In the genomic region with DNA sequence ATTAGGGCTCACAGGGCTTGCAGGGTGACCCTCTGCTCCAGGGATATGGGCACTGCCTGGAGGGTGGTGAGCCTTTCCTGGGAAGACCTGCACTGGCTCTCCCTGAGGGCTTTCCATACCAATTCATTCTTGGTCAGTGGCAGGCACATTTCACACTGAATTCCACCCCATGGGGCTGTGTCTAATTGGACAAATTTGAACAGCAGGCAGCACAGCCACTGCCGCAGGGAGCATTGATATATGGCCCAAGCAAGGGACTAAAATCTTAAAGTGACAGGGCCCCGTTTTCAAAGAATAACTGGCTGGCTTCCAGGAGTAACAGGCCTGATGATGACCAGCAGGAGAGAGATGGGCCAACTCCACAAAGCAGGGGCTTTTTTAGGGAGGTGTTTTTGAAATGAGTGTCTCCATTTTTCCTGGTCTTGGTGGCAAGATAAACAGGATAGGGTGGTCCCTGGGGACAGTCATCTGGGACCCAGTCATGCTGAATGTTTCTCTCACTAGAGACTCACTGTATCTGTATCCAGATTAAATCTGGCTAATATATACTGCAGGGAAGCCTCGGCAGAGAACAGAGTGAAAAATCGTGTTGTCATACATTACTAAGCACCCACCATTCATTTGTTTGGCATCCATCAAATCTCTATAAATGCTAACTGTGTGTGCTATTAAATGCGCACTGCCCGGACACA, we compare ENCODE assay signal across 14 cellular contexts.
DNase-seq lines count a peak whose midpoint lies in the region; ATAC-seq, FAIRE-seq and TF ChIP-seq lines count a peak whose summit lies in the region.
"Had no signal": no experiment of that assay in that cellular context is flagged by ENCODE, and none has a peak within 500 bp of the region (broad histone marks: within the 10 kb centered on the region; RNA-seq: fewer than 3 reads in every experiment).

No MANE protein-coding gene starts in this region.

- no peaks in the 10 kb centered on the region for H3K9me3 ChIP-seq in AG04450 (ENCODE audit: control insufficient read depth, insufficient read depth, low read length)
- H3K9me3 ChIP-seq in HEK293 (ENCODE audit: control insufficient read depth, insufficient read depth, low read depth, low read length): no peaks in the 10 kb centered on the region
- H3K9me3 ChIP-seq in K562 (replicated peaks; ENCODE audit: control insufficient read depth, insufficient read depth, low read depth, low read length): no peaks in the 10 kb centered on the region
- no peaks in the 10 kb centered on the region for H3K9me3 ChIP-seq in mesodermal cell (ENCODE audit: control insufficient read depth, low read length)
- H3K9me3 ChIP-seq in pancreas: no peaks in the 10 kb centered on the region
- H3K9me3 ChIP-seq: adrenal gland had no signal

- 1% methylated on average over 6 of the region's 6 CpGs for WGBS in K562 (ENCODE audit: insufficient coverage, low coverage, missing lambda C conversion rate)
- 59 to 79% methylated on average over 3 of the region's 6 CpGs for WGBS in mesodermal cell (ENCODE audit: insufficient coverage in 2 of 2), 2 experiments
- 84% methylated on average over 6 of the region's 6 CpGs for WGBS in pancreas, 2 donors

- in situ Hi-C loops in K562 (cut with MboI) (no loop called here), G401 (cut with HindIII; ENCODE audit: low sequenced_read_pairs) (no loop called here)

- POLR2A ChIA-PET in AG04450 (lab: Yijun Ruan, JAX): interaction anchor here (0.7 kb wide), 1 partner anchor 68 kb away, joined by 6 read pairs; no protein-coding TSS in a partner anchor
- POLR2A ChIA-PET in HEK293 (lab: Yijun Ruan, JAX): no interaction called here
- POLR2A ChIA-PET in K562 (lab: Yijun Ruan, JAX): no interaction called here

- H3K9ac ChIP-seq in K562 (ENCODE audit: insufficient read depth in 1 of 2, low read depth in 2 of 2, low read length in 2 of 2): no peak overlapping the region

- H3K4me1 ChIP-seq in HEK293 (ENCODE audit: control insufficient read depth, insufficient read depth, low read length) (peaks cover 12% of the 10 kb centered on the region), K562 (replicated peaks in 1 of 2; ENCODE audit: control insufficient read depth in 2 of 2, insufficient read depth in 2 of 2, low read length in 2 of 2) (no peaks in the 10 kb centered on the region), mesodermal cell (ENCODE audit: control insufficient read depth, insufficient read depth, low read length, poor library complexity, severe bottlenecking) (peaks cover 39% of the 10 kb centered on the region), pancreas (no peaks in the 10 kb centered on the region)

- DNase-seq in AG04450 (ENCODE audit: low read depth, low spot score): no peak
- no peak for DNase-seq in K562 (ENCODE audit: extremely low read depth in 1 of 4, low spot score in 3 of 4)
- no peak for DNase-seq in G401 (ENCODE audit: low spot score)
- DNase-seq in pancreas: no peak
- no peak for DNase-seq in central memory CD4-positive, alpha-beta T cell
- DNase-seq: activated CD8-positive, alpha-beta memory T cell treated with anti-CD3 and anti-CD28 coated beads, Interleukin-2, amount 10 ng/mL, durations not matched to agents 7 days and 5 days; adrenal gland; CD8-positive, alpha-beta memory T cell; NCI-H1048; stimulated activated CD4-positive, alpha-beta T cell treated with anti-CD3 and anti-CD28 coated beads, Interleukin-4, amount 100 ng/mL, for 1 hour had no signal

- FAIRE-seq in K562 (lab: Jason Lieb, UNC) (no peak), pancreas (lab: Jason Lieb, UNC) (no peak)
- FAIRE-seq: islet of Langerhans had no signal

- H3K4me3 ChIP-seq in AG04450 (ENCODE audit: low read depth, low read length) (no peak overlapping the region), HEK293 (ENCODE audit: low read depth, low read length) (no peak overlapping the region), K562 (no peak overlapping the region), mesodermal cell (ENCODE audit: extremely low read depth, insufficient read depth, low read length, poor library complexity, severe bottlenecking) (no peak overlapping the region), pancreas (no peak overlapping the region)
- H3K4me3 ChIP-seq: adrenal gland had no signal

- TF ChIP-seq CTCF in AG04450 (IDR thresholded peaks at IDR 0.05; ENCODE audit: low read depth, low read length): no peak
- TF ChIP-seq CTCF in HEK293 (tag by site-specific recombination; IDR thresholded peaks at IDR 0.05): no peak
- no peak for TF ChIP-seq CTCF in K562 (IDR thresholded peaks at IDR 0.05 in 2 of 3, conservative IDR thresholded peaks at IDR 0.05 in 1 of 3; ENCODE audit: insufficient read depth in 2 of 3, low read depth in 1 of 3, low read length in 3 of 3)
- TF ChIP-seq CTCF in pancreas (IDR thresholded peaks at IDR 0.05): no peak

- CTCF ChIA-PET in AG04450 (lab: Charles Lee) (no interaction called here), HEK293 (lab: Yijun Ruan, JAX) (interaction anchor here (0.6 to 1.1 kb wide), 2 partner anchors 10 to 701 kb away, joined by 3 to 4 read pairs; no protein-coding TSS in a partner anchor), K562 (lab: Yijun Ruan, JAX; ENCODE audit: low intra/inter-chr PET ratio) (no interaction called here)

- peak overlapping the region; percentile 61 for H3K27ac ChIP-seq in AG04450 (ENCODE audit: low read depth, low read length)
- H3K27ac ChIP-seq in HEK293 (ENCODE audit: extremely low read depth, low read depth, low read length): no peak overlapping the region
- no peak overlapping the region for H3K27ac ChIP-seq in K562 (ENCODE audit: extremely low read depth, low read depth, low read length)
- H3K27ac ChIP-seq in mesodermal cell (ENCODE audit: low read depth, low read length, severe bottlenecking): peak overlapping the region; percentile 25
- no peak overlapping the region for H3K27ac ChIP-seq in pancreas

- ATAC-seq in K562 (no peak), HG02973 (IDR thresholded peaks at IDR 0.05; ENCODE audit: unreplicated experiment) (no peak), pancreas (no peak)
- ATAC-seq: activated CD8-positive, alpha-beta memory T cell treated with anti-CD3 and anti-CD28 coated beads, Interleukin-2, amount 10 ng/mL, durations not matched to agents 7 days and 5 days had no signal

- no peak for TF ChIP-seq POLR2A in K562 (conservative IDR thresholded peaks at IDR 0.05)

- H3K27me3 ChIP-seq in AG04450 (ENCODE audit: control insufficient read depth, insufficient read depth, low read length) (no peaks in the 10 kb centered on the region), K562 (ENCODE audit: control insufficient read depth in 2 of 2, insufficient read depth in 2 of 2, low read length in 2 of 2) (peaks cover 22 to 26% of the 10 kb centered on the region in 2 experiments), pancreas (no peaks in the 10 kb centered on the region)
- H3K27me3 ChIP-seq: adrenal gland had no signal

- intact Hi-C loops in K562 (cut with micrococcal nuclease): no loop called here
- intact Hi-C loops in pancreas (cut with DNase I): no loop called here

- H3K79me2 ChIP-seq in K562 (ENCODE audit: control insufficient read depth, insufficient read depth, low read length): no peaks in the 10 kb centered on the region

- no peak for TF ChIP-seq EP300 in K562 (IDR thresholded peaks at IDR 0.05; ENCODE audit: low read length)

- H3K4me2 ChIP-seq in K562 (ENCODE audit: insufficient read depth, low read length): no peak overlapping the region

- no peaks in the 10 kb centered on the region for H3K9me1 ChIP-seq in K562 (ENCODE audit: control insufficient read depth, insufficient read depth, low read length)

- TF ChIP-seq RAD21 in K562 (CRISPR knock-in tag; conservative IDR thresholded peaks at IDR 0.05 in 1 of 2, IDR thresholded peaks at IDR 0.05 in 1 of 2): no peak

- H3K36me3 ChIP-seq in HEK293 (ENCODE audit: control insufficient read depth in 2 of 2, insufficient read depth in 1 of 2, low read length in 2 of 2): no peaks in the 10 kb centered on the region
- no peaks in the 10 kb centered on the region for H3K36me3 ChIP-seq in K562 (ENCODE audit: control insufficient read depth, insufficient read depth, low read length)
- H3K36me3 ChIP-seq in mesodermal cell (ENCODE audit: control insufficient read depth, insufficient read depth, low read length): no peaks in the 10 kb centered on the region
- no peaks in the 10 kb centered on the region for H3K36me3 ChIP-seq in pancreas
- H3K36me3 ChIP-seq: adrenal gland had no signal

- no peak overlapping the region for H2AFZ ChIP-seq in K562 (ENCODE audit: low read depth, low read length)

- BruUV-seq in K562 (replicated peaks; lab: Mats Ljungman, UMichigan): no TSS peak

- H4K20me1 ChIP-seq in K562 (replicated peaks; ENCODE audit: control insufficient read depth, insufficient read depth, low read length): no peaks in the 10 kb centered on the region; the same call in 1 of the 2 replicates

TF ChIP-seq in HEK293, 187 proteins besides CTCF, POLR2A, EP300 and RAD21 (continues in another document):
- TF ChIP-seq ZNF223 (tag by site-specific recombination; IDR thresholded peaks at IDR 0.05) (no peak), ZBTB1 (tag by site-specific recombination; IDR thresholded peaks at IDR 0.05) (no peak), ZNF654 (tag by site-specific recombination; IDR thresholded peaks at IDR 0.05; ENCODE audit: low read depth) (no peak), ZNF837 (tag by site-specific recombination; IDR thresholded peaks at IDR 0.05) (no peak), ZIC2 (tag by site-specific recombination; IDR thresholded peaks at IDR 0.05) (peak; percentile 98)

TF ChIP-seq in K562, 482 proteins besides CTCF, POLR2A, EP300 and RAD21:
- TF ChIP-seq GATAD2A (IDR thresholded peaks at IDR 0.05): no peak
- TF ChIP-seq POLR2AphosphoS2 (IDR thresholded peaks at IDR 0.05; ENCODE audit: low read length): no peak
- no peak for TF ChIP-seq ZNF121 (CRISPR knock-in tag; conservative IDR thresholded peaks at IDR 0.05)
- 0 out of 2 replicates have a peak, but pooled peaks have one; percentile 21 for TF ChIP-seq NFIC (IDR thresholded peaks at IDR 0.05)
- TF ChIP-seq NRF1 (conservative IDR thresholded peaks at IDR 0.05 in 1 of 2, IDR thresholded peaks at IDR 0.05 in 1 of 2): no peak
- TF ChIP-seq, protein P1, sequence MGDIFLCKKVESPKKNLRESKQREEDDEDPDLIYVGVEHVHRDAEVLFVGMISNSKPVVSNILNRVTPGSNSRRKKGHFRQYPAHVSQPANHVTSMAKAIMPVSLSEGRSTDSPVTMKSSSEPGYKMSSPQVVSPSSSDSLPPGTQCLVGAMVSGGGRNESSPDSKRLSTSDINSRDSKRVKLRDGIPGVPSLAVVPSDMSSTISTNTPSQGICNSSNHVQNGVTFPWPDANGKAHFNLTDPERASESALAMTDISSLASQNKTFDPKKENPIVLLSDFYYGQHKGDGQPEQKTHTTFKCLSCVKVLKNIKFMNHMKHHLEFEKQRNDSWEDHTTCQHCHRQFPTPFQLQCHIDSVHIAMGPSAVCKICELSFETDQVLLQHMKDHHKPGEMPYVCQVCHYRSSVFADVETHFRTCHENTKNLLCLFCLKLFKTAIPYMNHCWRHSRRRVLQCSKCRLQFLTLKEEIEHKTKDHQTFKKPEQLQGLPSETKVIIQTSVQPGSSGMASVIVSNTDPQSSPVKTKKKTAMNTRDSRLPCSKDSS (IDR thresholded peaks at IDR 0.05; ENCODE audit: low read depth, partially characterized antibody): no peak
- TF ChIP-seq ZNF12 (CRISPR knock-in tag; IDR thresholded peaks at IDR 0.05): no peak
- TF ChIP-seq TCFL5 (CRISPR knock-in tag; conservative IDR thresholded peaks at IDR 0.05): no peak
TF ChIP-seq in K562: peak in this region for 1.

Comparison
In these comparisons a context has a peak if more than half of its experiments do, and no peak if none do; other contexts are left out.
1. H3K27ac ChIP-seq: peak in AG04450 (single experiment) and mesodermal cell (single experiment); none in HEK293 (single experiment), K562 (single experiment) and pancreas (0 of 4).